In the genomic region with DNA sequence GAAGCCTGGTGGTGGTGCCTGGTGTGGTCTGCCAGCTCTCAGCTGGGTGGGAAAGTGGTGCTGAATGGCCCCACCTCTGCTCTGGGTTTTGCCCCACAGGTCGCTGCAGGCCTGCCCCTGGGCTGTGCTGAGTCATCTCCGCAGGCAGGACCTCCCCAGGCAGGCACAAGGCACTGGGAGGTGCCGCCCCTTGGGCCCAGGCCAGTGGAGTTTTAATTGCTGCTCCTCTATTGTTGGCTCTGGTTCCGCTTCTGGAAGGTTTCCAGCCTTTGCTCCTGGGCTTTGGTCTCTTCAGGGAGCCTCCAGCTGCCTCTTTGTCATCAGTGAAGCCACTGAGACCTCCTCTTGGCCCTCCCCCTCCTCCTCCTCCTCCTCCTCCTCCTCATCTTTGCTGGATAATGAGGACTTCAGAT, we compare ENCODE assay signal across 1 cellular context.
TF ChIP-seq lines count a peak whose summit lies in the region.

No MANE protein-coding gene starts in this region.

TF ChIP-seq in K562, 482 proteins besides CTCF, POLR2A, EP300 and RAD21 (continued from another document):
- TF ChIP-seq SAFB2 (IDR thresholded peaks at IDR 0.05; ENCODE audit: borderline replicate concordance, low read depth, low read length, severe bottlenecking) (no peak), NFE2L1 (tag; IDR thresholded peaks at IDR 0.05; ENCODE audit: borderline replicate concordance, low read depth) (peak; percentile 54; the same call in 1 of the 2 replicates), NFIC (IDR thresholded peaks at IDR 0.05) (peak; percentile 84), MAFK (IDR thresholded peaks at IDR 0.05; ENCODE audit: low read length) (peak; percentile 83), VEZF1 (CRISPR knock-in tag; IDR thresholded peaks at IDR 0.05) (peak; percentile 30; the same call in 1 of the 2 replicates), ZNF134 (CRISPR knock-in tag; conservative IDR thresholded peaks at IDR 0.05) (no peak), ZBTB1 (CRISPR knock-in tag; IDR thresholded peaks at IDR 0.05; ENCODE audit: borderline replicate concordance, low read depth) (no peak), HNRNPH1 (optimal IDR thresholded peaks at IDR 0.05; ENCODE audit: low read depth, low read length) (no peak), JUND (IDR thresholded peaks at IDR 0.05; ENCODE audit: borderline replicate concordance, low read depth, low read length) (peak; percentile 81), JUND (tag; IDR thresholded peaks at IDR 0.05; ENCODE audit: borderline replicate concordance, low read depth, low read length) (no peak; the same call in 2 of the 3 replicates), SMARCA4 (IDR thresholded peaks at IDR 0.05) (peak; percentile 50; the same call in 1 of the 2 replicates), TFAP4 (CRISPR knock-in tag; IDR thresholded peaks at IDR 0.05; ENCODE audit: borderline replicate concordance) (peak; percentile 37; the same call in 1 of the 2 replicates), TCF3 (CRISPR knock-in tag; IDR thresholded peaks at IDR 0.05) (peak; percentile 16; the same call in 1 of the 2 replicates), ZNF584 (CRISPR knock-in tag; IDR thresholded peaks at IDR 0.05; ENCODE audit: low read depth) (no peak), BRF1 (IDR thresholded peaks at IDR 0.05; ENCODE audit: borderline replicate concordance, extremely low read depth, insufficient read length) (no peak), RCOR1 (IDR thresholded peaks at IDR 0.05; ENCODE audit: borderline replicate concordance in 1 of 2, low read depth in 2 of 2, low read length in 2 of 2) (peak in 1 of 2 experiments; percentile 43; a peak in 1 of 4 replicates), ZNF175 (CRISPR knock-in tag; IDR thresholded peaks at IDR 0.05; ENCODE audit: low read depth) (no peak), EGR1 (conservative IDR thresholded peaks at IDR 0.05) (peak; percentile 62), CCNT2 (IDR thresholded peaks at IDR 0.05; ENCODE audit: borderline replicate concordance, extremely low read depth, insufficient read length, low read depth, low read length) (peak; percentile 42), L3MBTL2 (IDR thresholded peaks at IDR 0.05) (0 out of 2 replicates have a peak, but pooled peaks have one; percentile 30), SMARCC2 (IDR thresholded peaks at IDR 0.05; ENCODE audit: low read depth) (peak; percentile 32; the same call in 1 of the 2 replicates), MAFF (IDR thresholded peaks at IDR 0.05; ENCODE audit: low read length) (peak; percentile 34; the same call in 1 of the 2 replicates), SOX6 (IDR thresholded peaks at IDR 0.05) (peak; percentile 56; the same call in 1 of the 2 replicates), SNRNP70 (optimal IDR thresholded peaks at IDR 0.05; ENCODE audit: low read depth, low read length) (no peak), ZNF263 (CRISPR knock-in tag; IDR thresholded peaks at IDR 0.05; ENCODE audit: borderline replicate concordance) (peak; percentile 86), MAFG (tag; conservative IDR thresholded peaks at IDR 0.05) (peak; percentile 90), JUN (IDR thresholded peaks at IDR 0.05; ENCODE audit: borderline replicate concordance, low read depth, low read length) (0 out of 2 replicates have a peak, but pooled peaks have one; percentile 29), JUN (CRISPR knock-in tag; IDR thresholded peaks at IDR 0.05; ENCODE audit: borderline replicate concordance) (no peak), NEUROD1 (IDR thresholded peaks at IDR 0.05; ENCODE audit: borderline replicate concordance, low read depth, low read length, partially characterized antibody) (peak; percentile 15)
- TF ChIP-seq, protein P1, sequence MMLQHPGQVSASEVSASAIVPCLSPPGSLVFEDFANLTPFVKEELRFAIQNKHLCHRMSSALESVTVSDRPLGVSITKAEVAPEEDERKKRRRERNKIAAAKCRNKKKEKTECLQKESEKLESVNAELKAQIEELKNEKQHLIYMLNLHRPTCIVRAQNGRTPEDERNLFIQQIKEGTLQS (IDR thresholded peaks at IDR 0.05) = peak; percentile 64
- TF ChIP-seq, protein P1 (CRISPR knock-in tag; conservative IDR thresholded peaks at IDR 0.05) = no peak
